1 cellular context compared by ENCODE assay signal in the genomic region with DNA sequence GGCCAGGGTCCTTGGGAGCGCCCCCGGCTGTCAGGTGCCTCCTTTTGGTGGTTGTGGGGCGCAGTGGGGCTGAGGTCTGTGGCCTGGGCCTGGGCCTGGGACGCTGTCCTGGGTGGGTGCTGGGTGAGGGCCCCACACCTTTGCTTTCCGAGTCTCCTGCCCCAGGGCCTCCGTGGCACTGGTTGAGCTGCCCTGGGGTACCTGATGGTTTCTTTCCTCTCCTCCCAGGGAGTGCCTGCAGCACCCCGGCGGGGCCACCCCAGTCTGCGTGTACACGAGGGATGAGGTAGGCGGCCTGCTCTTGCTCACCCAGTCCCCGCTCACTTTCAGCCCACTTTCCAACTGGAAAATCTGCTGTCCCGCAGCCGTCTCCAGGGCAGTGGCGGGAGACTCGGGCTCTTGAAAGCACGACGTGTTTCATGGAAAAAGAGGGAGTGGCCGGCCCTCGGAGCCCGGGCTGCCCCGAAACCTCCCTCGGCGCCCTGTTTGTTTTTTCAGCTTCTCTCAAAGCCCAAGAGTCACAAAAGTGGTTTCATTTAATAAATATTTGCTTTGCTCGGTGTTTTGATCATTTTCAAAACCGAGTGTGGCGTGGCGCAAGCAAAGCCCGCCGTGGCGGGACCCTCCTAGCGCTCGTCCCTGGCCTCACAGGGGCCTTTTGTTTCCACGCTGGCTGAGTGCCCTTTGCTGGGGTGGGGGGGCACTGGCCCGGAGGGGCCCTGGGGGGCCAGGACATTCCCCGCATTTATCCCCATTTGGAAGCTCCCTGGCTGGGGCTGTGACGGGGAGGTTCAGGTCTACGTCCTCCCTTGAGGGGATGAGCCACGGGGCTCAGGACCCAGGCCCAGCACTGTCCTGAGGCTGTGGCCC.
TF ChIP-seq lines count a peak whose summit lies in the region.

No MANE protein-coding gene starts in this region.

TF ChIP-seq in HepG2, 621 proteins besides CTCF, POLR2A, EP300 and RAD21 (continued from another document and continues in another):
- peak; percentile 75; the same call in 1 of the 2 replicates for TF ChIP-seq NR1H2 (CRISPR knock-in tag; IDR thresholded peaks at IDR 0.05; ENCODE audit: borderline replicate concordance, low read depth)
- TF ChIP-seq TEF (CRISPR knock-in tag; IDR thresholded peaks at IDR 0.05): peak; percentile 12; the same call in 1 of the 2 replicates
- no peak for TF ChIP-seq ZNF546 (CRISPR knock-in tag; conservative IDR thresholded peaks at IDR 0.05)
- TF ChIP-seq EED (CRISPR knock-in tag; IDR thresholded peaks at IDR 0.05): no peak
- TF ChIP-seq, protein P1, sequence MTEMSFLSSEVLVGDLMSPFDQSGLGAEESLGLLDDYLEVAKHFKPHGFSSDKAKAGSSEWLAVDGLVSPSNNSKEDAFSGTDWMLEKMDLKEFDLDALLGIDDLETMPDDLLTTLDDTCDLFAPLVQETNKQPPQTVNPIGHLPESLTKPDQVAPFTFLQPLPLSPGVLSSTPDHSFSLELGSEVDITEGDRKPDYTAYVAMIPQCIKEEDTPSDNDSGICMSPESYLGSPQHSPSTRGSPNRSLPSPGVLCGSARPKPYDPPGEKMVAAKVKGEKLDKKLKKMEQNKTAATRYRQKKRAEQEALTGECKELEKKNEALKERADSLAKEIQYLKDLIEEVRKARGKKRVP (CRISPR knock-in tag; IDR thresholded peaks at IDR 0.05): peak in 1 of 2 experiments; percentile 69; a peak in 1 of 4 replicates
- no peak for TF ChIP-seq AKAP8 (CRISPR knock-in tag; IDR thresholded peaks at IDR 0.05)
- TF ChIP-seq HOXD1 (CRISPR knock-in tag; IDR thresholded peaks at IDR 0.05): peak; percentile 9; the same call in 1 of the 2 replicates
- TF ChIP-seq, protein P2, sequence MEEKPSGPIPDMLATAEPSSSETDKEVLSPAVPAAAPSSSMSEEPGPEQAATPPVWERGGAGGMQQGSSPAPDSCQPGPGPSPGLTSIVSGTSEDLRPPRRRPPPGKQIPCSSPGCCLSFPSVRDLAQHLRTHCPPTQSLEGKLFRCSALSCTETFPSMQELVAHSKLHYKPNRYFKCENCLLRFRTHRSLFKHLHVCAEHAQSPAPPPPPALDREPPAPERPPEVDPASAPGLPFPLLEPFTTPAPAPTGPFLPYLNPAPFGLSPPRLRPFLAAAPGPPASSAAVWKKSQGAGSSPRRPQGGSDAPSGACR (CRISPR knock-in tag; IDR thresholded peaks at IDR 0.05): peak; percentile 76
- no peak for TF ChIP-seq ZNF615 (CRISPR knock-in tag; IDR thresholded peaks at IDR 0.05; ENCODE audit: borderline replicate concordance)
- TF ChIP-seq TBX3 (IDR thresholded peaks at IDR 0.05; ENCODE audit: borderline replicate concordance): peak; percentile 34; the same call in 1 of the 2 replicates
- TF ChIP-seq ZSCAN21 (CRISPR knock-in tag; IDR thresholded peaks at IDR 0.05; ENCODE audit: borderline replicate concordance): peak; percentile 35
- TF ChIP-seq ZNF614 (CRISPR knock-in tag; IDR thresholded peaks at IDR 0.05; ENCODE audit: borderline replicate concordance): peak; percentile 19; the same call in 1 of the 2 replicates
- 0 out of 2 replicates have a peak, but pooled peaks have one; percentile 12 for TF ChIP-seq ZBTB43 (CRISPR knock-in tag; conservative IDR thresholded peaks at IDR 0.05)
- TF ChIP-seq, protein P3, sequence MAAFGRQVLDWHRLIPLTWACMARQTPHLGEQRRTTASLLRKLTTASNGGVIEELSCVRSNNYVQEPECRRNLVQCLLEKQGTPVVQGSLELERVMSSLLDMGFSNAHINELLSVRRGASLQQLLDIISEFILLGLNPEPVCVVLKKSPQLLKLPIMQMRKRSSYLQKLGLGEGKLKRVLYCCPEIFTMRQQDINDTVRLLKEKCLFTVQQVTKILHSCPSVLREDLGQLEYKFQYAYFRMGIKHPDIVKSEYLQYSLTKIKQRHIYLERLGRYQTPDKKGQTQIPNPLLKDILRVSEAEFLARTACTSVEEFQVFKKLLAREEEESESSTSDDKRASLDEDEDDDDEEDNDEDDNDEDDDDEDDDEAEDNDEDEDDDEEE (CRISPR knock-in tag; IDR thresholded peaks at IDR 0.05): no peak
- no peak for TF ChIP-seq ZNF224 (CRISPR knock-in tag; IDR thresholded peaks at IDR 0.05)
- peak; percentile 83 for TF ChIP-seq PAXIP1 (CRISPR knock-in tag; conservative IDR thresholded peaks at IDR 0.05)
- TF ChIP-seq ZNF383 (CRISPR knock-in tag; IDR thresholded peaks at IDR 0.05; ENCODE audit: borderline replicate concordance): no peak
- TF ChIP-seq PHF21A (CRISPR knock-in tag; IDR thresholded peaks at IDR 0.05): peak; percentile 94
- TF ChIP-seq CBFB (CRISPR knock-in tag; IDR thresholded peaks at IDR 0.05): peak; percentile 24; the same call in 1 of the 2 replicates
- peak; percentile 20; the same call in 1 of the 2 replicates for TF ChIP-seq SMAD9 (CRISPR knock-in tag; IDR thresholded peaks at IDR 0.05)
- TF ChIP-seq PLRG1 (conservative IDR thresholded peaks at IDR 0.05): no peak
- TF ChIP-seq CREBL2 (CRISPR knock-in tag; IDR thresholded peaks at IDR 0.05; ENCODE audit: borderline replicate concordance): no peak
- no peak; the same call in 1 of the 2 replicates for TF ChIP-seq ZNF773 (CRISPR knock-in tag; IDR thresholded peaks at IDR 0.05; ENCODE audit: borderline replicate concordance)
- 0 out of 2 replicates have a peak, but pooled peaks have one; percentile 63 for TF ChIP-seq ZNF317 (CRISPR knock-in tag; IDR thresholded peaks at IDR 0.05)
- TF ChIP-seq ELF1 (CRISPR knock-in tag; IDR thresholded peaks at IDR 0.05): no peak; the same call in 1 of the 2 replicates
- TF ChIP-seq NONO (IDR thresholded peaks at IDR 0.05): no peak
- TF ChIP-seq NONO (CRISPR knock-in tag; conservative IDR thresholded peaks at IDR 0.05): no peak
- TF ChIP-seq TP53 (CRISPR knock-in tag; conservative IDR thresholded peaks at IDR 0.05): 0 out of 2 replicates have a peak, but pooled peaks have one; percentile 56
- TF ChIP-seq, protein P4, sequence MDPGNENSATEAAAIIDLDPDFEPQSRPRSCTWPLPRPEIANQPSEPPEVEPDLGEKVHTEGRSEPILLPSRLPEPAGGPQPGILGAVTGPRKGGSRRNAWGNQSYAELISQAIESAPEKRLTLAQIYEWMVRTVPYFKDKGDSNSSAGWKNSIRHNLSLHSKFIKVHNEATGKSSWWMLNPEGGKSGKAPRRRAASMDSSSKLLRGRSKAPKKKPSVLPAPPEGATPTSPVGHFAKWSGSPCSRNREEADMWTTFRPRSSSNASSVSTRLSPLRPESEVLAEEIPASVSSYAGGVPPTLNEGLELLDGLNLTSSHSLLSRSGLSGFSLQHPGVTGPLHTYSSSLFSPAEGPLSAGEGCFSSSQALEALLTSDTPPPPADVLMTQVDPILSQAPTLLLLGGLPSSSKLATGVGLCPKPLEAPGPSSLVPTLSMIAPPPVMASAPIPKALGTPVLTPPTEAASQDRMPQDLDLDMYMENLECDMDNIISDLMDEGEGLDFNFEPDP (CRISPR knock-in tag; conservative IDR thresholded peaks at IDR 0.05): peak; percentile 96
- TF ChIP-seq CBX2 (IDR thresholded peaks at IDR 0.05; ENCODE audit: low read depth, low read length): no peak
- no peak for TF ChIP-seq CBX2 (CRISPR knock-in tag; IDR thresholded peaks at IDR 0.05; ENCODE audit: low read depth)
- TF ChIP-seq, protein P5, sequence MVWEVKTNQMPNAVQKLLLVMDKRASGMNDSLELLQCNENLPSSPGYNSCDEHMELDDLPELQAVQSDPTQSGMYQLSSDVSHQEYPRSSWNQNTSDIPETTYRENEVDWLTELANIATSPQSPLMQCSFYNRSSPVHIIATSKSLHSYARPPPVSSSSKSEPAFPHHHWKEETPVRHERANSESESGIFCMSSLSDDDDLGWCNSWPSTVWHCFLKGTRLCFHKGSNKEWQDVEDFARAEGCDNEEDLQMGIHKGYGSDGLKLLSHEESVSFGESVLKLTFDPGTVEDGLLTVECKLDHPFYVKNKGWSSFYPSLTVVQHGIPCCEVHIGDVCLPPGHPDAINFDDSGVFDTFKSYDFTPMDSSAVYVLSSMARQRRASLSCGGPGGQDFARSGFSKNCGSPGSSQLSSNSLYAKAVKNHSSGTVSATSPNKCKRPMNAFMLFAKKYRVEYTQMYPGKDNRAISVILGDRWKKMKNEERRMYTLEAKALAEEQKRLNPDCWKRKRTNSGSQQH (CRISPR knock-in tag; IDR thresholded peaks at IDR 0.05; ENCODE audit: low read depth): no peak
- peak; percentile 26 for TF ChIP-seq KDM6A (CRISPR knock-in tag; IDR thresholded peaks at IDR 0.05; ENCODE audit: low read depth)
- no peak for TF ChIP-seq NR2C2 (CRISPR knock-in tag; IDR thresholded peaks at IDR 0.05; ENCODE audit: borderline replicate concordance)
- peak; percentile 91 for TF ChIP-seq AGO1 (IDR thresholded peaks at IDR 0.05; ENCODE audit: low read depth, low read length, poor library complexity, severe bottlenecking)
- TF ChIP-seq KLF16 (CRISPR knock-in tag; IDR thresholded peaks at IDR 0.05): peak in 1 of 2 experiments; percentile 49; a peak in 1 of 4 replicates
- no peak for TF ChIP-seq SP140L (CRISPR knock-in tag; IDR thresholded peaks at IDR 0.05; ENCODE audit: borderline replicate concordance)
- no peak for TF ChIP-seq ZNF687 (CRISPR knock-in tag; IDR thresholded peaks at IDR 0.05)
- peak; percentile 60; the same call in 1 of the 2 replicates for TF ChIP-seq PRMT3 (CRISPR knock-in tag; IDR thresholded peaks at IDR 0.05; ENCODE audit: borderline replicate concordance, low read depth)
- no peak; the same call in 1 of the 2 replicates for TF ChIP-seq ZNF703 (CRISPR knock-in tag; IDR thresholded peaks at IDR 0.05; ENCODE audit: borderline replicate concordance)
- no peak for TF ChIP-seq ESRRA (CRISPR knock-in tag; IDR thresholded peaks at IDR 0.05; ENCODE audit: low read depth)
